In the genomic region with DNA sequence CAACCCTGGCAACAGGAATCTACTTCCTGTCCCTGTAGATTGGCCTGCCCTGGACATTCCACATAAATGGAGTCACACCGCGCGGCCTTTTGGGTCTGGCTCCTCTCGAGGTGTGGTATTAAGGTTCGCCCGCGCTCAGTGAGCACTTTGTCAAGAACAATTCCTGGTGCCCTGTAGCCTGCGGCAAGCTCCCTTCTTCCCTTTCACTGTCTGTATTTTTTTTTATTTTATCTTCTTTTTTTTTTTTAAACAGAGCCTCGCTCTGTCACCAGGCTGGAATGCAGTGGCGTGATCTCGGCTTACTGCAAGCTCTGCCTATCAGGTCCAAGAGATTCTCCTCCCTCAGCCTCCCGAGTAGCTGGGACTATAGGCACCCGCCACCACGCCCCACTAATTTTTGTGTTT, we compare ENCODE assay signal across 21 cellular contexts. TPM values are rescaled to one million over a fixed set of nuclear protein-coding genes. Genes with fewer than 3 reads are reported as not detected.
DNase-seq lines count a peak whose midpoint lies in the region; ATAC-seq and TF ChIP-seq lines count a peak whose summit lies in the region.
"Had no signal": no experiment of that assay in that cellular context is flagged by ENCODE, and none has a peak within 500 bp of the region (broad histone marks: within the 10 kb centered on the region; RNA-seq: fewer than 3 reads in every experiment).

No MANE protein-coding gene starts in this region.

- H3K27me3 Mint-ChIP-seq in Caco-2 (ENCODE audit: insufficient read depth, unreplicated experiment) (no peaks in the 10 kb centered on the region), memory B cell (no peaks in the 10 kb centered on the region)
- H3K27me3 Mint-ChIP-seq in T-helper 2 cell treated with Interferon-gamma antibody and Interleukin-4, amounts not matched to agents 5 μg/mL and 100 μg/mL, for 36 hours (ENCODE audit: low read depth), result no peaks in the 10 kb centered on the region
- H3K27me3 Mint-ChIP-seq: IgD-negative memory B cell had no signal

- CTCF ChIA-PET in Caco-2 (lab: Charles Lee), result no interaction called here

- H3K9me3 ChIP-seq in Caco-2, result no peaks in the 10 kb centered on the region
- H3K9me3 ChIP-seq: tibial artery had no signal

- DNase-seq in Caco-2, result no peak
- DNase-seq in HT1080 (ENCODE audit: low read depth), result peak; percentile 29
- DNase-seq in astrocyte of the spinal cord (ENCODE audit: low read depth, low spot score), result peak; percentile 38
- DNase-seq in memory B cell (ENCODE audit: low spot score in 2 of 2), result no peak
- DNase-seq in T-helper 2 cell treated with Interferon-gamma antibody and Interleukin-4, amounts not matched to agents 5 μg/mL and 100 μg/mL, for 36 hours (ENCODE audit: low spot score), result no peak
- no peak for DNase-seq in left cardiac atrium
- DNase-seq: activated CD4-positive, CD25-positive, alpha-beta regulatory T cell treated with anti-CD3 and anti-CD28 coated beads, Interleukin-2, amount 50 U/mL, for 72 hours; activated effector memory CD4-positive, alpha-beta T cell treated with anti-CD3 and anti-CD28 coated beads, Interleukin-2, amount 50 U/mL, for 16 hours; cerebellar nuclear complex; DMS53; GM23248; hippocampal formation; NCI-H2081 treated with DMSO at 0.1 percent for 48 hours; NCI-H524; SHP77 treated with DMSO at 0.1 percent for 48 hours; stimulated activated naive CD4-positive, alpha-beta T cell treated with Interleukin-2 at 50 U/mL for 16 hours; tibial artery had no signal

- POLR2A ChIA-PET in Caco-2 (lab: Charles Lee), result no interaction called here

- H3K9me3 Mint-ChIP-seq in Caco-2 (ENCODE audit: unreplicated experiment) (peaks cover 3% of the 10 kb centered on the region), memory B cell (no peaks in the 10 kb centered on the region)
- H3K9me3 Mint-ChIP-seq in T-helper 2 cell treated with Interferon-gamma antibody and Interleukin-4, amounts not matched to agents 5 μg/mL and 100 μg/mL, for 36 hours, result peaks cover under 1% of the 10 kb centered on the region
- H3K9me3 Mint-ChIP-seq: IgD-negative memory B cell had no signal

- intact Hi-C loops in Caco-2 (cut with micrococcal nuclease; ENCODE audit: unreplicated experiment), result no loop called here
- intact Hi-C loops in left cardiac atrium (cut with DNase I), result no loop called here

- H3K27ac Mint-ChIP-seq in Caco-2 (ENCODE audit: unreplicated experiment) (peak overlapping the region; percentile 25), memory B cell (peak overlapping the region; percentile 41)
- no peak overlapping the region for H3K27ac Mint-ChIP-seq in T-helper 2 cell treated with Interferon-gamma antibody and Interleukin-4, amounts not matched to agents 5 μg/mL and 100 μg/mL, for 36 hours

- H3K4me3 Mint-ChIP-seq in Caco-2 (ENCODE audit: unreplicated experiment) (no peak overlapping the region), memory B cell (no peak overlapping the region)
- H3K4me3 Mint-ChIP-seq in T-helper 2 cell treated with Interferon-gamma antibody and Interleukin-4, amounts not matched to agents 5 μg/mL and 100 μg/mL, for 36 hours, result no peak overlapping the region
- H3K4me3 Mint-ChIP-seq: CD14-positive monocyte, IgD-negative memory B cell had no signal

- in situ Hi-C loops in astrocyte of the spinal cord (cut with HindIII; ENCODE audit: low sequenced_read_pairs), result no loop called here

- no peaks in the 10 kb centered on the region for H3K4me1 ChIP-seq in Caco-2
- H3K4me1 ChIP-seq: tibial artery had no signal

- peaks cover 3% of the 10 kb centered on the region for H3K36me3 ChIP-seq in Caco-2 (ENCODE audit: control insufficient read depth, insufficient read depth, low read length)

- ATAC-seq in memory B cell (ENCODE audit: low read depth), result no peak
- ATAC-seq in activated CD4-positive, CD25-positive, alpha-beta regulatory T cell treated with anti-CD3 and anti-CD28 coated beads, Interleukin-2, amount 50 U/mL, for 24 hours, result no peak
- no peak for ATAC-seq in GM19467 (IDR thresholded peaks at IDR 0.05; ENCODE audit: unreplicated experiment)
- no peak for ATAC-seq in left cardiac atrium

- BruUV-seq in Caco-2 (replicated peaks; lab: Mats Ljungman, UMichigan), result no TSS peak

- H3K36me3 Mint-ChIP-seq in Caco-2 (ENCODE audit: insufficient read depth, unreplicated experiment) (peaks cover 78% of the 10 kb centered on the region), memory B cell (peaks cover 32% of the 10 kb centered on the region)
- peaks cover 42% of the 10 kb centered on the region for H3K36me3 Mint-ChIP-seq in T-helper 2 cell treated with Interferon-gamma antibody and Interleukin-4, amounts not matched to agents 5 μg/mL and 100 μg/mL, for 36 hours (ENCODE audit: low read depth)

- TF ChIP-seq CTCF in Caco-2 (IDR thresholded peaks at IDR 0.05; ENCODE audit: insufficient read depth in 1 of 2, low read depth in 1 of 2, low read length in 1 of 2, severe bottlenecking in 1 of 2, unreplicated experiment in 1 of 2) (no peak), astrocyte of the spinal cord (IDR thresholded peaks at IDR 0.05; ENCODE audit: low read depth, low read length) (no peak)

- H3K4me1 Mint-ChIP-seq in Caco-2 (ENCODE audit: low read depth, unreplicated experiment), result no peaks in the 10 kb centered on the region
- H3K4me1 Mint-ChIP-seq in memory B cell, result no peaks in the 10 kb centered on the region
- no peaks in the 10 kb centered on the region for H3K4me1 Mint-ChIP-seq in T-helper 2 cell treated with Interferon-gamma antibody and Interleukin-4, amounts not matched to agents 5 μg/mL and 100 μg/mL, for 36 hours (ENCODE audit: low read depth)
- H3K4me1 Mint-ChIP-seq: CD14-positive monocyte had no signal

- no peaks in the 10 kb centered on the region for H3K27me3 ChIP-seq in Caco-2 (replicated peaks; ENCODE audit: control insufficient read depth, insufficient read depth, low read length)
- H3K27me3 ChIP-seq: tibial artery had no signal

- no peak overlapping the region for H3K4me3 ChIP-seq in Caco-2 (ENCODE audit: low read depth, low read length)
- no peak overlapping the region for H3K4me3 ChIP-seq in astrocyte of the spinal cord (ENCODE audit: low read depth, low read length)
- H3K4me3 ChIP-seq: GM23248, tibial artery had no signal

RNA-seq across cellular contexts. Expression of gene PEX11G, which starts 28.3 kb away (rescaled TPM):
- 3.9 TPM in 2 replicates for total RNA-seq in Caco-2 (2022)
- total RNA-seq in HT1080 (2014; rRNA removed; shearing (Covaris generic)), result not detected in 2 replicates
- 0.73 and 3.1 TPM in 2 replicates for polyA plus RNA-seq in HT1080 (2015; cell fraction: cytosol; rRNA removed)
- 1.3 and 2.1 TPM in 2 replicates for polyA plus RNA-seq in HT1080 (2015; cell fraction: nucleus; rRNA removed)
- 1 to 10 TPM; 1.2 to 2.0 TPM for total RNA-seq in left cardiac atrium

RNA-seq across cellular contexts. Expression of gene ZNF358, which starts 55.3 kb away (rescaled TPM):
- total RNA-seq in Caco-2 (2022), result 29.4 TPM in 2 replicates
- 25.2 and 29.8 TPM in 2 replicates for total RNA-seq in HT1080 (2014; rRNA removed; shearing (Covaris generic))
- polyA plus RNA-seq in HT1080 (2015; cell fraction: cytosol; rRNA removed), result 37.0 and 40.0 TPM in 2 replicates
- 13.1 and 16.0 TPM in 2 replicates for polyA plus RNA-seq in HT1080 (2015; cell fraction: nucleus; rRNA removed)
- total RNA-seq in left cardiac atrium, result 10 to 100 TPM; 75.3 to 82.4 TPM

Comparison
In these comparisons a context has a peak if more than half of its experiments do, and no peak if none do; other contexts are left out.
1. DNase-seq: peak in HT1080 (single experiment) and astrocyte of the spinal cord (single experiment); none in Caco-2 (0 of 2), memory B cell (0 of 2), T-helper 2 cell treated with Interferon-gamma antibody and Interleukin-4, amounts not matched to agents 5 μg/mL and 100 μg/mL, for 36 hours (single experiment) and left cardiac atrium (single experiment).